23 cellular contexts compared by ENCODE assay signal in the genomic region with DNA sequence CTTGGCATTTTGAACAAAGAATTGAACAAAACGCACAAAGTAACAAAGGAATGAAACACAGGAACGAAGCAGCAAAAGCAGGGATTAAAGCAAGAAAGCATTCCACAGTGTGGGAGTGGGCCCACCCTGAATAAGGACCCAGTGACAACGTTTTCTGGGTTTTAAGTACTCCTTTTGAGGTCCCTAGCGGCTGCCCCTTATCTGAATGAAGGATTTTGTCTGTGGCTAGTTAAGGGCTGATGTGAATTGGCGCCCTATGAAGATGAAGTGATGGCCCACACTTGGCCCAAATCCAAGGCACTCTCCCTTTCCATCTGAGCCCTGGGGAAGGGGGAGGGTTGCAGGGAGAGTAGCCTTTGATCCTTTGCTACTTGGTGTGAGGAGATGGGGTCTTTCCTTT. TPM values are rescaled to one million over a fixed set of nuclear protein-coding genes. Genes with fewer than 3 reads are reported as not detected.
DNase-seq lines count a peak whose midpoint lies in the region; ATAC-seq and TF ChIP-seq lines count a peak whose summit lies in the region.
"Had no signal": no experiment of that assay in that cellular context is flagged by ENCODE, and none has a peak within 500 bp of the region (broad histone marks: within the 10 kb centered on the region; RNA-seq: fewer than 3 reads in every experiment).

No MANE protein-coding gene starts in this region.

- H3K4me2 ChIP-seq in PC-9 (0 out of 2 replicates have a peak overlapping the region, but pooled peaks have one; percentile 5), mesendoderm (ENCODE audit: low read length) (no peak overlapping the region), osteoblast (ENCODE audit: insufficient read depth, low read length) (no peak overlapping the region)

- H4K8ac ChIP-seq in mesendoderm (ENCODE audit: low read depth, low read length) = no peak overlapping the region

- no peaks in the 10 kb centered on the region for H3K9me2 ChIP-seq in PC-9 (ENCODE audit: insufficient read depth)

- H3K56ac ChIP-seq in mesendoderm (ENCODE audit: low read length) = peak overlapping the region; percentile 40

- H3K27ac ChIP-seq in PC-9 (no peak overlapping the region), mesendoderm (ENCODE audit: low read depth, low read length) (peak overlapping the region; percentile 85), osteoblast (ENCODE audit: low read depth, low read length) (no peak overlapping the region)
- H3K27ac ChIP-seq: C4-2B had no signal

- intact Hi-C loops in left ventricle myocardium superior (cut with micrococcal nuclease) = no loop called here
- intact Hi-C loops in Right ventricle myocardium inferior (cut with DNase I) = no loop called here
- intact Hi-C loops in PC-9 (cut with micrococcal nuclease; ENCODE audit: unreplicated experiment) = no loop called here

- peak overlapping the region; percentile 62 for H3K4ac ChIP-seq in mesendoderm (ENCODE audit: low read depth, low read length)

- peak overlapping the region; percentile 74 for H3K27ac Mint-ChIP-seq in type B pancreatic cell
- H3K27ac Mint-ChIP-seq: activated T-helper 1 cell treated with anti-CD3 and anti-CD28 coated beads, Interleukin-12 subunit alpha, Interleukin-12 subunit beta, Interleukin-2, Interleukin-4 antibody, amounts not matched to agents 30 ng/mL and 10 ng/mL and 1 ng/mL, durations not matched to agents 14 hours and 24 hours and 36 hours; dendritic cell treated with granulocyte-macrophage colony-stimulating factor and Interleukin-4, amounts not matched to agents 40 ng/mL and 50 ng/mL, for 4 days; HFFc6; stimulated activated naive B cell treated with anti-CD40 and anti-IgM and Interleukin-4, amounts not matched to agents 10 μg/mL and 1 μg/mL and 100 μg/mL, for 72 hours had no signal

- H3K9me3 ChIP-seq in PC-9 (ENCODE audit: insufficient read depth, low read depth) (no peaks in the 10 kb centered on the region), osteoblast (ENCODE audit: low read depth, low read length) (no peaks in the 10 kb centered on the region)

- H4K5ac ChIP-seq in mesendoderm (ENCODE audit: low read length) = no peak overlapping the region

- no peak overlapping the region for H2AK5ac ChIP-seq in mesendoderm (ENCODE audit: low read length)

- H3K9ac ChIP-seq in mesendoderm (ENCODE audit: low read length) = no peak overlapping the region

- H2AFZ ChIP-seq in PC-9 (no peak overlapping the region; the same call in 1 of the 2 replicates), osteoblast (ENCODE audit: low read length) (no peak overlapping the region)

- H3K4me3 Mint-ChIP-seq in type B pancreatic cell = no peak overlapping the region
- H3K4me3 Mint-ChIP-seq: activated T-helper 1 cell treated with anti-CD3 and anti-CD28 coated beads, Interleukin-12 subunit alpha, Interleukin-12 subunit beta, Interleukin-2, Interleukin-4 antibody, amounts not matched to agents 30 ng/mL and 10 ng/mL and 1 ng/mL, durations not matched to agents 14 hours and 24 hours and 36 hours; dendritic cell treated with granulocyte-macrophage colony-stimulating factor and Interleukin-4, amounts not matched to agents 40 ng/mL and 50 ng/mL, for 4 days; HFFc6 had no signal

- no peak overlapping the region for H3K23ac ChIP-seq in mesendoderm (ENCODE audit: low read length)

- DNase-seq in left ventricle myocardium superior (no peak), Right ventricle myocardium inferior (ENCODE audit: missing footprints) (no peak), PC-9 (no peak), mesendoderm (peak; percentile 39), type B pancreatic cell (ENCODE audit: extremely low spot score, unreplicated experiment) (no peak), SW 1271 (lab: John Stamatoyannopoulos, UW) (no peak), osteoblast (ENCODE audit: insufficient read length, low spot score, missing footprints) (no peak), NCI-H2107 treated with DMSO at 0.1 percent for 48 hours (lab: John Stamatoyannopoulos, UW; ENCODE audit: unreplicated experiment) (no peak)
- DNase-seq: activated naive CD4-positive, alpha-beta T cell treated with anti-CD3 and anti-CD28 coated beads, Interleukin-2, amount 50 U/mL, for 16 hours; central memory CD4-positive, alpha-beta T cell; glutamatergic neuron; HFFc6; KG1; kidney; NCI-H1436; NCI-H2107; NCI-H524; stimulated activated naive B cell treated with anti-CD40 and anti-IgM and Interleukin-4, amounts not matched to agents 10 μg/mL and 1 μg/mL and 100 μg/mL, for 72 hours; T1000 had no signal

- H3K4me1 ChIP-seq in PC-9 (replicated peaks; ENCODE audit: insufficient read depth) = peaks cover 14% of the 10 kb centered on the region
- peaks cover 4% of the 10 kb centered on the region for H3K4me1 ChIP-seq in mesendoderm (ENCODE audit: control insufficient read depth, low read depth, low read length)
- H3K4me1 ChIP-seq in osteoblast (ENCODE audit: insufficient read depth, low read length) = no peaks in the 10 kb centered on the region

- H3K79me1 ChIP-seq in mesendoderm (ENCODE audit: low read length) = no peaks in the 10 kb centered on the region

- BruUV-seq in PC-9 (replicated peaks; lab: Mats Ljungman, UMichigan) = no TSS peak

- H3K4me3 ChIP-seq in PC-9 (no peak overlapping the region), mesendoderm (ENCODE audit: low read length) (no peak overlapping the region), osteoblast (ENCODE audit: insufficient read depth, low read length) (no peak overlapping the region)
- H3K4me3 ChIP-seq: lung had no signal

- H2BK120ac ChIP-seq in mesendoderm (ENCODE audit: low read depth, low read length) = peak overlapping the region; percentile 48

- no peak overlapping the region for H2BK5ac ChIP-seq in mesendoderm (ENCODE audit: low read length)

- ATAC-seq in left ventricle myocardium superior (peak; percentile 19), Right ventricle myocardium inferior (no peak)

- WGBS in mesendoderm (ENCODE audit: extremely low coverage, insufficient coverage, low lambda C conversion rate) = no CpG with 5 or more reads among the region's 5 CpGs

- no peaks in the 10 kb centered on the region for H3K9me3 Mint-ChIP-seq in type B pancreatic cell
- H3K9me3 Mint-ChIP-seq: dendritic cell treated with granulocyte-macrophage colony-stimulating factor and Interleukin-4, amounts not matched to agents 40 ng/mL and 50 ng/mL, for 4 days; HFFc6 had no signal

- peak overlapping the region; percentile 76 for H3K18ac ChIP-seq in mesendoderm (ENCODE audit: low read length)

- no peaks in the 10 kb centered on the region for H3K27me3 Mint-ChIP-seq in type B pancreatic cell
- H3K27me3 Mint-ChIP-seq: dendritic cell treated with granulocyte-macrophage colony-stimulating factor and Interleukin-4, amounts not matched to agents 40 ng/mL and 50 ng/mL, for 4 days; stimulated activated naive B cell treated with anti-CD40 and anti-IgM and Interleukin-4, amounts not matched to agents 10 μg/mL and 1 μg/mL and 100 μg/mL, for 72 hours had no signal

- no peaks in the 10 kb centered on the region for H3K36me3 Mint-ChIP-seq in type B pancreatic cell
- H3K36me3 Mint-ChIP-seq: stimulated activated naive B cell treated with anti-CD40 and anti-IgM and Interleukin-4, amounts not matched to agents 10 μg/mL and 1 μg/mL and 100 μg/mL, for 72 hours had no signal

- H3F3A ChIP-seq in PC-9 (ENCODE audit: insufficient read depth, low read depth) = no peaks in the 10 kb centered on the region

- H3K36me3 ChIP-seq in PC-9 (ENCODE audit: low read depth) = no peaks in the 10 kb centered on the region
- H3K36me3 ChIP-seq in mesendoderm (ENCODE audit: control insufficient read depth, insufficient read depth, low read length) = no peaks in the 10 kb centered on the region
- no peaks in the 10 kb centered on the region for H3K36me3 ChIP-seq in osteoblast (ENCODE audit: insufficient read depth, low read length)

- H3K79me2 ChIP-seq in PC-9 (ENCODE audit: low read depth) (no peaks in the 10 kb centered on the region), mesendoderm (ENCODE audit: control insufficient read depth, insufficient read depth, low read length) (no peaks in the 10 kb centered on the region), osteoblast (ENCODE audit: insufficient read depth, low read length) (no peaks in the 10 kb centered on the region)

- H3K27me3 ChIP-seq in PC-9 (ENCODE audit: insufficient read depth, low read depth) (no peaks in the 10 kb centered on the region), mesendoderm (ENCODE audit: insufficient read depth, low read length, poor library complexity) (no peaks in the 10 kb centered on the region), osteoblast (ENCODE audit: insufficient read depth, low read length) (no peaks in the 10 kb centered on the region)

- TF ChIP-seq CTCF in PC-9 (conservative IDR thresholded peaks at IDR 0.05) (no peak), type B pancreatic cell (conservative IDR thresholded peaks at IDR 0.05) (no peak), osteoblast (IDR thresholded peaks at IDR 0.05; ENCODE audit: extremely low read depth, low read depth, low read length) (no peak)

- POLR2A ChIA-PET in PC-9 (lab: Charles Lee; ENCODE audit: unreplicated experiment) = no interaction called here

- H4K20me1 ChIP-seq in PC-9 (ENCODE audit: insufficient read depth) = no peaks in the 10 kb centered on the region
- no peaks in the 10 kb centered on the region for H4K20me1 ChIP-seq in osteoblast (ENCODE audit: insufficient read depth, low read length)

- peaks cover 20% of the 10 kb centered on the region for H3K4me1 Mint-ChIP-seq in type B pancreatic cell (ENCODE audit: unreplicated experiment)

- H2BK15ac ChIP-seq in mesendoderm (replicated peaks; ENCODE audit: low read depth) = no peak overlapping the region

- CTCF ChIA-PET in PC-9 (lab: Charles Lee) = no interaction called here

RNA-seq across cellular contexts. Expression of a gene that starts 7.8 kb away (rescaled TPM):
- total RNA-seq in left ventricle myocardium superior (139 TPM), Right ventricle myocardium inferior (116 TPM), PC-9 (2021) (not detected in 2 replicates), type B pancreatic cell (ENCODE audit: low replicate concordance) (4.0 and 4.4 TPM in 2 replicates), osteoblast (not detected in 2 replicates)
- polyA plus RNA-seq in mesendoderm (2013, experiment 1 of 2) = 1.2 TPM
- polyA plus RNA-seq in mesendoderm (2013, experiment 2 of 2) = 1.1 TPM

Comparison
In these comparisons a context has a peak if more than half of its experiments do, and no peak if none do; other contexts are left out.
1. RNA of a gene that starts 7.8 kb away (total RNA-seq): 139 TPM in left ventricle myocardium superior (single experiment) and 116 TPM in Right ventricle myocardium inferior (single experiment); 4.0 to 4.4 TPM in type B pancreatic cell, not detected in PC-9 and not detected in osteoblast; every median in the first group is over 10 times any median in the second.